29 cellular contexts compared by ENCODE assay signal in the genomic region with DNA sequence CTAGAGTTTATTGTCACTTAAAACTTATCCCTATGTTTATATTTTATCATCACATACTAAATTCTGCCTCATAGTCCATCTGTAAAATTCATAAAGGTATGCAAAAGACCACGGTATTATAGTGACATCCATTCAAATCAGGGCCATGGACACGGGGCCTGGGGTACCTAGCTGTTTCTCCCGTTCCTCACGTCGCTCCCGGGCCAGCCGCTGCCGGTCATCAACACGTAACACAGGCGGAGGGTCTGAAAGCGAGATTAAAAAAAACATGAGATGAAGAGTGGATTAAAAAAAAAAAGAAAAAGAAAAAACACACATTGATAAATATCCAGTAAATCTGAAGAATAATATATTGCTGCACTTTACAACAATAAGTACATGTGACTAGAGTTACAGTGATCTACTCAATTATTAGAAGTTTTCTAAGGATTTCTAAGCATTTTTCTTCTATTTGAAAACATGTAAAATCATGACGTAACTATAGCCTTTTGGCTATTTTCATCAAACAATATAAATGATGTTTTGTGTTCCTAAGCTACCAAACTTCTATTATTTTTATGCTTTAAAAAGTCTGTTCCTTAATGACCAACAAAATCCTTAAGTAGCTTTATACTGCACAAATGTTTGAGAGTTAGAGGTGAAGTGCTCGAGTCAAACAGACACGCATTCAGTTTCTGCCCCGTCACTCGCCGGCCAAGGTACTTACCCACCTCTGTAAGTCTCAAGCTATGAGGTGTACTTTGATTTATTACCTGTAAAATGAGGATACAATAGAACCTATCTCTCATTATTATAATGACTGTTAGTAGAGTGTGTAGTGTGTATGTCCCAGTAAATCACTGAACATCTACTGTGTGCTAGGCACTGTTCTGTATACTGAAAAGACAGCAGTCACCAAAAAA.
"Had no signal": no experiment of that assay in that cellular context is flagged by ENCODE, and none has a peak within 500 bp of the region (broad histone marks: within the 10 kb centered on the region; RNA-seq: fewer than 3 reads in every experiment).

No MANE protein-coding gene starts in this region.

- H3K9me3 ChIP-seq: heart left ventricle, testis had no signal

- H3K36me3 Mint-ChIP-seq: immature natural killer cell; memory B cell; natural killer cell treated with Interleukin-12 subunit alpha and Interleukin-12 subunit beta and Interleukin-15 and Interleukin-18, amount 100 ng/mL, for 72 hours had no signal

- ATAC-seq: activated CD4-positive, CD25-positive, alpha-beta regulatory T cell treated with anti-CD3 and anti-CD28 coated beads, Interleukin-2, amount 50 U/mL, for 24 hours; effector memory CD8-positive, alpha-beta T cell; heart left ventricle; natural killer cell treated with Interleukin-12 subunit alpha and Interleukin-12 subunit beta and Interleukin-15 and Interleukin-18, amount 100 ng/mL, for 72 hours; right cardiac atrium had no signal

- H3K4me1 Mint-ChIP-seq: immature natural killer cell, memory B cell had no signal

- H3K4me3 ChIP-seq: coronary artery, heart left ventricle, testis had no signal

- H3K4me1 ChIP-seq: testis had no signal

- FAIRE-seq: astrocyte, kidney, urothelium cell line had no signal

- DNase-seq: activated CD4-positive, alpha-beta memory T cell treated with anti-CD3 and anti-CD28 coated beads, Interleukin-2, amount 10 ng/mL, durations not matched to agents 7 days and 5 days; activated CD4-positive, alpha-beta T cell treated with anti-CD3 and anti-CD28 coated beads, Interleukin-2, amount 10 ng/mL, durations not matched to agents 24 days and 14 days; activated CD8-positive, alpha-beta memory T cell treated with anti-CD3 and anti-CD28 coated beads, Interleukin-2, amount 50 U/mL, for 48 hours; activated gamma-delta T cell; activated naive CD4-positive, alpha-beta T cell treated with anti-CD3 and anti-CD28 coated beads, Interleukin-2, amount 50 U/mL, for 16 hours; activated T-cell treated with anti-CD3 and anti-CD28 coated beads, Interleukin-2, amount 50 U/mL, for 24 hours; amniotic stem cell; brain microvascular endothelial cell; effector memory CD8-positive, alpha-beta T cell; erythroblast; foreskin fibroblast; heart left ventricle; hypothalamus; immature natural killer cell; kidney; posterior cingulate gyrus; right cardiac atrium; stimulated activated CD4-positive, alpha-beta T cell treated with anti-CD3 and anti-CD28 coated beads, Interleukin-2, amount 100 ng/mL, for 48 hours; stimulated activated naive CD4-positive, alpha-beta T cell treated with Interleukin-2 at 50 U/mL for 16 hours; T1000; testis; trophoblast cell; WERI-Rb-1 had no signal

- H3K4me3 Mint-ChIP-seq: activated CD4-positive, alpha-beta memory T cell treated with anti-CD3 and anti-CD28 coated beads, Interleukin-2, amount 10 ng/mL, durations not matched to agents 7 days and 5 days; activated CD4-positive, alpha-beta T cell treated with anti-CD3 and anti-CD28 coated beads, Interleukin-2, amount 10 ng/mL, durations not matched to agents 24 days and 14 days; activated T-cell treated with anti-CD3 and anti-CD28 coated beads, Interleukin-2, amount 50 U/mL, for 24 hours; effector memory CD8-positive, alpha-beta T cell; immature natural killer cell; memory B cell; natural killer cell treated with Interleukin-12 subunit alpha and Interleukin-12 subunit beta and Interleukin-15 and Interleukin-18, amount 100 ng/mL, for 72 hours had no signal

- H3K27ac Mint-ChIP-seq: activated CD4-positive, alpha-beta memory T cell treated with anti-CD3 and anti-CD28 coated beads, Interleukin-2, amount 10 ng/mL, durations not matched to agents 7 days and 5 days; activated CD4-positive, alpha-beta T cell treated with anti-CD3 and anti-CD28 coated beads, Interleukin-2, amount 10 ng/mL, durations not matched to agents 24 days and 14 days; activated T-cell treated with anti-CD3 and anti-CD28 coated beads, Interleukin-2, amount 50 U/mL, for 24 hours; effector memory CD8-positive, alpha-beta T cell; immature natural killer cell; memory B cell; natural killer cell treated with Interleukin-12 subunit alpha and Interleukin-12 subunit beta and Interleukin-15 and Interleukin-18, amount 100 ng/mL, for 72 hours had no signal

- H3K27ac ChIP-seq: brain microvascular endothelial cell, coronary artery, heart left ventricle, testis, WERI-Rb-1 had no signal

- H3K27me3 ChIP-seq: brain microvascular endothelial cell, heart left ventricle, testis had no signal

- H3K27me3 Mint-ChIP-seq: activated CD4-positive, alpha-beta memory T cell treated with anti-CD3 and anti-CD28 coated beads, Interleukin-2, amount 10 ng/mL, durations not matched to agents 7 days and 5 days; activated T-cell treated with anti-CD3 and anti-CD28 coated beads, Interleukin-2, amount 50 U/mL, for 24 hours had no signal

- H3K36me3 ChIP-seq: brain microvascular endothelial cell, heart left ventricle, WERI-Rb-1 had no signal
